Comparison of ENCODE assay signal across 8 cellular contexts in the genomic region with DNA sequence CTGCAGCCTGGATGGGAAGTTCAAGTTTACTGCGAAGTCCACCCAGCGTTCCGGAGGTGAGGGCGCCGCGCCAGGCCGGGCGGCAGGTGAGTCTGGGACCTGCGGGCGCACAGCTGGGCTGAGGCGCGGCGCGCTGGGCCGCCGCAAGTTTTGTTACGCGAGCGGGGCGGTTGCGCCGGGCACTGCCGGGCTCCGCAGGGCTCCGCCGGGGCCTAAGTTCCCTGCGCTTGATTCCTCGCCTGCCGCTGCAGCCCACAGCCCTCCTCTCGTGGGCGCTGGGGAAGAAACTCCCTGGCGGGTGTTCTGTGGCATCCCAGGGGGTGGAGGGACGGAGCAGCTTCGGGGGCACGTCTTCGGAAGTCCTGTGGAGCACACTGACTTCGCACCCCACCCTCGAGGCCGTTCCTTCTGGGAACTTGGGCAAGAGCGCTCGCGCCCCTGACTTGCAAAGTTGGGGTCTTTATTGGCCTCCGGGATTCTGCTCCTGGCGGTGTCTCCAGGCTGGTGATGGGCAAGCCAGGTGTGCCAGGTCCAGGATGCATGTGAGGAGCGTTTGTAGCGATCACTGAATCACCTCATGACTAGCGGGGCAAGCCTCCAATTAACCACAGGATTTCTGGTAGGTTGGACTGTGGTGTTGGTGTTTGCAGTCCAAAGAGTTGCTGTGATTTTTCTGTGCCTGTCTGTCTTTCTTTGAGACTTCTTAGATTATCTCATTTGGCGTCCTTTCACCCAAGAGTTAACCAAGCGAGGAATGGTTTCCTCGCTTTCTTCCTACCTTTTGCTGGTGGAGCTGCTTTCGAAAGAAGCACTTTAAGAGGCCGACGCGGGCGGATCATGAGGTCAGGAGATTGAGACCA. TPM values are rescaled to one million over a fixed set of nuclear protein-coding genes. Genes with fewer than 3 reads are reported as not detected.
DNase-seq lines count a peak whose midpoint lies in the region; ATAC-seq and TF ChIP-seq lines count a peak whose summit lies in the region.
"Not testable (repeated sequence)": the region's sequence is repeated elsewhere in the genome, so short reads cannot be mapped to it uniquely, and the experiment has no call there.

No MANE protein-coding gene starts in this region.

- H3K9me3 Mint-ChIP-seq in activated naive CD8-positive, alpha-beta T cell (ENCODE audit: low read depth); naive thymus-derived CD4-positive, alpha-beta T cell: not testable (repeated sequence)

- H3K27me3 Mint-ChIP-seq in activated naive CD8-positive, alpha-beta T cell; naive thymus-derived CD4-positive, alpha-beta T cell: not testable (repeated sequence)

- TF ChIP-seq CTCF in DND-41 (IDR thresholded peaks at IDR 0.05; ENCODE audit: borderline replicate concordance, extremely low read depth, low read length, poor library complexity, severe bottlenecking), result not testable (repeated sequence)

- CTCF ChIA-PET in naive thymus-derived CD4-positive, alpha-beta T cell (lab: Charles Lee), result not testable (repeated sequence)

- not testable (repeated sequence) for H4K20me1 ChIP-seq in DND-41 (ENCODE audit: insufficient read depth, low read length)

- not testable (repeated sequence) for H3K36me3 ChIP-seq in DND-41 (ENCODE audit: insufficient read depth, low read length); SK-N-MC (ENCODE audit: insufficient read depth, low read length); naive thymus-derived CD4-positive, alpha-beta T cell (ENCODE audit: control insufficient read depth in 2 of 3, insufficient read depth in 3 of 3, low read length in 3 of 3); subcutaneous abdominal adipose tissue (ENCODE audit: control insufficient read depth in 5 of 5, insufficient read depth in 5 of 5, low read length in 5 of 5)

- H3K9me3 ChIP-seq in DND-41 (ENCODE audit: insufficient read depth, low read length, severe bottlenecking); SK-N-MC (ENCODE audit: low read depth, low read length); naive thymus-derived CD4-positive, alpha-beta T cell (ENCODE audit: control insufficient read depth in 2 of 3, low read length in 3 of 3); subcutaneous abdominal adipose tissue (ENCODE audit: control insufficient read depth in 5 of 5, low read length in 5 of 5): not testable (repeated sequence)

- intact Hi-C loops in naive thymus-derived CD4-positive, alpha-beta T cell (cut with micrococcal nuclease), result loop anchor here in 1 of 2 donors (10.0 kb wide), 1 partner anchor 236 kb away; the partner anchor contains the start of gene PRKAB2

- peaks cover 12% of the 10 kb centered on the region; the same call in 1 of the 2 replicates for H3K4me1 ChIP-seq in DND-41 (ENCODE audit: insufficient read depth, low read length)
- not testable (repeated sequence) for H3K4me1 ChIP-seq in naive thymus-derived CD4-positive, alpha-beta T cell (ENCODE audit: control insufficient read depth in 2 of 2, insufficient read depth in 2 of 2, low read length in 2 of 2); subcutaneous abdominal adipose tissue (ENCODE audit: control insufficient read depth in 5 of 5, insufficient read depth in 5 of 5, low read length in 5 of 5)

- POLR2A ChIA-PET in naive thymus-derived CD4-positive, alpha-beta T cell (lab: Charles Lee), result not testable (repeated sequence)

- peak overlapping the region; percentile 91 for H3K4me3 Mint-ChIP-seq in activated naive CD8-positive, alpha-beta T cell
- peak overlapping the region; percentile 88 to 97 (median 95) for H3K4me3 Mint-ChIP-seq in naive thymus-derived CD4-positive, alpha-beta T cell

- peak overlapping the region; percentile 31 for H2AFZ ChIP-seq in DND-41 (ENCODE audit: low read depth, low read length)

- H3K4me2 ChIP-seq in DND-41 (ENCODE audit: insufficient read depth, low read length), result peak overlapping the region; percentile 64

- H3K4me1 Mint-ChIP-seq in activated naive CD8-positive, alpha-beta T cell (ENCODE audit: low read depth), result peaks cover 14% of the 10 kb centered on the region
- H3K4me1 Mint-ChIP-seq in naive thymus-derived CD4-positive, alpha-beta T cell, result peaks cover 12 to 25% (median 23%) of the 10 kb centered on the region in 7 donors

- ATAC-seq in DND-41 (ENCODE audit: insufficient read depth, low read depth), result peak; percentile 54
- ATAC-seq in GM21825 (IDR thresholded peaks at IDR 0.05; ENCODE audit: unreplicated experiment), result peak; percentile 23
- peak; percentile 40 for ATAC-seq in naive thymus-derived CD4-positive, alpha-beta T cell

- DNase-seq in DND-41 (peak; percentile 36), HT1080 (ENCODE audit: low read depth) (peak; percentile 1), globus pallidus (ENCODE audit: low spot score) (peak; percentile 3)
- DNase-seq in SK-N-MC (ENCODE audit: low read depth, low spot score), result not testable (repeated sequence)
- DNase-seq in naive thymus-derived CD4-positive, alpha-beta T cell, result peak in 4 of 9 donors; percentile 14 to 35 (median 26)

- peak overlapping the region; percentile 67 for H3K9ac ChIP-seq in DND-41 (ENCODE audit: low read depth, low read length)
- peak overlapping the region; percentile 71 for H3K9ac ChIP-seq in SK-N-MC (ENCODE audit: insufficient read length)
- peak overlapping the region in 4 of 5 donors; percentile 53 to 78 (median 72) for H3K9ac ChIP-seq in subcutaneous abdominal adipose tissue (ENCODE audit: low read length in 5 of 5)

- H3K27ac ChIP-seq in DND-41 (ENCODE audit: low read length), result peak overlapping the region; percentile 52; the same call in 1 of the 2 replicates
- not testable (repeated sequence) for H3K27ac ChIP-seq in SK-N-MC
- H3K27ac ChIP-seq in naive thymus-derived CD4-positive, alpha-beta T cell (ENCODE audit: low read depth, low read length), result peak overlapping the region; percentile 81
- peak overlapping the region; percentile 57 for H3K27ac ChIP-seq in subcutaneous abdominal adipose tissue (ENCODE audit: low read depth, low read length)

- H3K27me3 ChIP-seq in DND-41 (ENCODE audit: insufficient read depth, low read length, poor library complexity); naive thymus-derived CD4-positive, alpha-beta T cell (ENCODE audit: control insufficient read depth in 2 of 2, insufficient read depth in 2 of 2, low read length in 2 of 2); subcutaneous abdominal adipose tissue (ENCODE audit: control insufficient read depth in 5 of 5, insufficient read depth in 4 of 5, low read length in 5 of 5): not testable (repeated sequence)

- peaks cover 19% of the 10 kb centered on the region for H3K79me2 ChIP-seq in DND-41 (ENCODE audit: insufficient read depth, low read length)

- H3K36me3 Mint-ChIP-seq in activated naive CD8-positive, alpha-beta T cell; naive thymus-derived CD4-positive, alpha-beta T cell: not testable (repeated sequence)

- H3K4me3 ChIP-seq in DND-41 (ENCODE audit: low read depth in 1 of 2, low read length in 2 of 2) (peak overlapping the region; percentile 63 to 72; a peak in 3 of 4 replicates), SK-N-MC (peak overlapping the region; percentile 81), subcutaneous abdominal adipose tissue (ENCODE audit: low read depth in 1 of 5, low read length in 5 of 5) (peak overlapping the region; percentile 65 to 81 (median 71))
- H3K4me3 ChIP-seq in naive thymus-derived CD4-positive, alpha-beta T cell (ENCODE audit: low read length), result peak overlapping the region; percentile 70

- H3K27ac Mint-ChIP-seq in activated naive CD8-positive, alpha-beta T cell, result not testable (repeated sequence)
- H3K27ac Mint-ChIP-seq in naive thymus-derived CD4-positive, alpha-beta T cell, result peak overlapping the region in 8 of 9 donors; percentile 12 to 96 (median 88)

RNA-seq across cellular contexts. Expression of gene NBPF12, which starts 1.0 kb away (rescaled TPM):
- 1.7 and 2.3 TPM in 2 replicates for total RNA-seq in HT1080 (2014; rRNA removed; shearing (Covaris generic))
- 1.1 and 1.4 TPM in 2 replicates for polyA plus RNA-seq in HT1080 (2015; cell fraction: cytosol; rRNA removed)
- 7.1 and 8.1 TPM in 2 replicates for polyA plus RNA-seq in HT1080 (2015; cell fraction: nucleus; rRNA removed)
- 10 to 100 TPM; 23.7 to 35.5 (median 27.7) TPM for total RNA-seq in naive thymus-derived CD4-positive, alpha-beta T cell
- 1 to 10 TPM; 2.5 to 8.0 TPM for polyA plus RNA-seq in naive thymus-derived CD4-positive, alpha-beta T cell
